1 cellular context compared by ENCODE assay signal in genomic region chr2:191611614-191612013, GRCh38.
TF ChIP-seq lines count a peak whose summit lies in the region.

No MANE protein-coding gene starts in this region.

TF ChIP-seq in HepG2, 621 proteins besides CTCF, POLR2A, EP300 and RAD21 (continued from another document):
- TF ChIP-seq ZNF280D (CRISPR knock-in tag; IDR thresholded peaks at IDR 0.05) = no peak
- TF ChIP-seq ZNF34 (CRISPR knock-in tag; IDR thresholded peaks at IDR 0.05; ENCODE audit: borderline replicate concordance) = no peak
- TF ChIP-seq TFE3 (CRISPR knock-in tag; IDR thresholded peaks at IDR 0.05) = no peak
- TF ChIP-seq NFKBIZ (CRISPR knock-in tag; IDR thresholded peaks at IDR 0.05) = no peak
- no peak for TF ChIP-seq SKI (IDR thresholded peaks at IDR 0.05; ENCODE audit: partially characterized antibody)
- no peak for TF ChIP-seq ZNF574 (CRISPR knock-in tag; IDR thresholded peaks at IDR 0.05)
- no peak for TF ChIP-seq TSC22D2 (CRISPR knock-in tag; IDR thresholded peaks at IDR 0.05; ENCODE audit: borderline replicate concordance)
- TF ChIP-seq ZNF660 (CRISPR knock-in tag; IDR thresholded peaks at IDR 0.05; ENCODE audit: borderline replicate concordance, low read depth) = no peak
- TF ChIP-seq ZNF280B (CRISPR knock-in tag; IDR thresholded peaks at IDR 0.05; ENCODE audit: borderline replicate concordance) = no peak
- no peak for TF ChIP-seq PAX8 (CRISPR knock-in tag; IDR thresholded peaks at IDR 0.05; ENCODE audit: borderline replicate concordance)
- TF ChIP-seq FIP1L1 (IDR thresholded peaks at IDR 0.05; ENCODE audit: borderline replicate concordance, insufficient read depth, low read depth, low read length) = no peak
- TF ChIP-seq ZNF329 (CRISPR knock-in tag; IDR thresholded peaks at IDR 0.05; ENCODE audit: low read depth) = no peak
- no peak for TF ChIP-seq ZNF790 (CRISPR knock-in tag; IDR thresholded peaks at IDR 0.05; ENCODE audit: borderline replicate concordance)
- TF ChIP-seq SIX4 (CRISPR knock-in tag; IDR thresholded peaks at IDR 0.05) = no peak
- no peak for TF ChIP-seq E2F2 (CRISPR knock-in tag; IDR thresholded peaks at IDR 0.05; ENCODE audit: borderline replicate concordance)
- no peak for TF ChIP-seq ZNF557 (CRISPR knock-in tag; IDR thresholded peaks at IDR 0.05)
- TF ChIP-seq MIXL1 (CRISPR knock-in tag; IDR thresholded peaks at IDR 0.05) = no peak
